Comparison of ENCODE assay signal across 8 cellular contexts in the genomic region with DNA sequence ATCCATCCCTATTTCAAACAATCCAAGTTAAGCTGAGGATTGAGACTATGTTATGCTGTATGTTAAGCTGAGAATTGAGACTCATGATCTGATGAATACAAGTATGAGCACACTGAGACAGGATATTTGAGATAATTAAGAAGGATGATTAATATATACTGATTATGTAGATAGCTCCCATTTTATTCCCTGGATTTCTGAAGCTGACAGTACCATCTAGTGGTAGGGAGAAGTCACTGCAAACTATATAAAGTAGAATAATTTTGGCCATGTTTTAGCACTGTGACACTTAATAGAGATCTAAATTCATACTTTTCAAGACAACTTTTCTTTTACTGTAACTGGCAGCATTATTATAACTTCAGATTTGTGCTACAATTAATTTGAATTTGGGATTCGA. TPM values are rescaled to one million over a fixed set of nuclear protein-coding genes. Genes with fewer than 3 reads are reported as not detected.
DNase-seq lines count a peak whose midpoint lies in the region; ATAC-seq and TF ChIP-seq lines count a peak whose summit lies in the region.

No MANE protein-coding gene starts in this region.

- peaks cover 4% of the 10 kb centered on the region for H3K36me3 ChIP-seq in effector memory CD4-positive, alpha-beta T cell (ENCODE audit: control insufficient read depth, insufficient read depth, low read length)

- H3K4me1 ChIP-seq in effector memory CD4-positive, alpha-beta T cell (ENCODE audit: control insufficient read depth, insufficient read depth, low read length, poor library complexity, severe bottlenecking): no peaks in the 10 kb centered on the region

- TF ChIP-seq CTCF in HFFc6 (IDR thresholded peaks at IDR 0.05) (peak; percentile 79), WTC11 (IDR thresholded peaks at IDR 0.05) (no peak)

- no peaks in the 10 kb centered on the region for H3K9me3 ChIP-seq in effector memory CD4-positive, alpha-beta T cell (ENCODE audit: control insufficient read depth, low read length)

- CTCF ChIA-PET in WTC11 (lab: Charles Lee): interaction anchor here (0.6 to 1.0 kb wide), 5 partner anchors 17 to 370 kb away, joined by 3 to 4 read pairs (median 3); no protein-coding TSS in a partner anchor

- H3K4me3 ChIP-seq in effector memory CD4-positive, alpha-beta T cell (ENCODE audit: insufficient read depth, low read depth, low read length, poor library complexity, severe bottlenecking): no peak overlapping the region

- H3K27ac ChIP-seq in effector memory CD4-positive, alpha-beta T cell (ENCODE audit: insufficient read depth, low read length, poor library complexity, severe bottlenecking): no peak overlapping the region

- DNase-seq in D341Med (ENCODE audit: low spot score): peak; percentile 26
- peak; percentile 17 for DNase-seq in HFFc6
- DNase-seq in astrocyte of the hippocampus (ENCODE audit: low read depth, low spot score): peak; percentile 20
- peak; percentile 8 for DNase-seq in midbrain (lab: John Stamatoyannopoulos, UW)
- DNase-seq in effector memory CD4-positive, alpha-beta T cell: no peak
- no peak for DNase-seq in WTC11 (ENCODE audit: low spot score)

- no peaks in the 10 kb centered on the region for H3K27me3 ChIP-seq in effector memory CD4-positive, alpha-beta T cell (replicated peaks; ENCODE audit: control insufficient read depth, insufficient read depth, low read length, poor library complexity, severe bottlenecking)

- no peak overlapping the region for H3K27ac Mint-ChIP-seq in HFFc6
- H3K27ac Mint-ChIP-seq in WTC11: no peak overlapping the region

- POLR2A ChIA-PET in WTC11 (lab: Charles Lee): no interaction called here

- H3K27me3 Mint-ChIP-seq in HFFc6 (ENCODE audit: insufficient read depth) (no peaks in the 10 kb centered on the region; the same call in 1 of the 2 replicates), WTC11 (ENCODE audit: low read depth) (no peaks in the 10 kb centered on the region)

- H3K4me1 Mint-ChIP-seq in HFFc6 (ENCODE audit: low read depth): peaks cover 8% of the 10 kb centered on the region
- H3K4me1 Mint-ChIP-seq in WTC11: no peaks in the 10 kb centered on the region

- no peaks in the 10 kb centered on the region for H3K36me3 Mint-ChIP-seq in HFFc6 (ENCODE audit: low read depth)
- H3K36me3 Mint-ChIP-seq in WTC11: peaks cover 14% of the 10 kb centered on the region

- no peak for ATAC-seq in WTC11
- ATAC-seq in GM18498 (IDR thresholded peaks at IDR 0.05; ENCODE audit: unreplicated experiment): no peak
- ATAC-seq in HG02571 (IDR thresholded peaks at IDR 0.05; ENCODE audit: unreplicated experiment): no peak

- no peak overlapping the region for H3K4me3 Mint-ChIP-seq in HFFc6
- no peak overlapping the region for H3K4me3 Mint-ChIP-seq in WTC11

- no peaks in the 10 kb centered on the region for H3K9me3 Mint-ChIP-seq in HFFc6
- H3K9me3 Mint-ChIP-seq in WTC11: no peaks in the 10 kb centered on the region

TF ChIP-seq in WTC11, 78 proteins besides CTCF, POLR2A, EP300 and RAD21 (continues in another document):
- TF ChIP-seq JUN (CRISPR knock-in tag; IDR thresholded peaks at IDR 0.05): no peak
- no peak for TF ChIP-seq SMAD4 (CRISPR knock-in tag; IDR thresholded peaks at IDR 0.05)
- TF ChIP-seq, protein P1, sequence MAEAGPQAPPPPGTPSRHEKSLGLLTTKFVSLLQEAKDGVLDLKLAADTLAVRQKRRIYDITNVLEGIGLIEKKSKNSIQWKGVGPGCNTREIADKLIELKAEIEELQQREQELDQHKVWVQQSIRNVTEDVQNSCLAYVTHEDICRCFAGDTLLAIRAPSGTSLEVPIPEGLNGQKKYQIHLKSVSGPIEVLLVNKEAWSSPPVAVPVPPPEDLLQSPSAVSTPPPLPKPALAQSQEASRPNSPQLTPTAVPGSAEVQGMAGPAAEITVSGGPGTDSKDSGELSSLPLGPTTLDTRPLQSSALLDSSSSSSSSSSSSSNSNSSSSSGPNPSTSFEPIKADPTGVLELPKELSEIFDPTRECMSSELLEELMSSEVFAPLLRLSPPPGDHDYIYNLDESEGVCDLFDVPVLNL (CRISPR knock-in tag; IDR thresholded peaks at IDR 0.05; ENCODE audit: borderline replicate concordance, low read depth): no peak
- TF ChIP-seq, protein P2, sequence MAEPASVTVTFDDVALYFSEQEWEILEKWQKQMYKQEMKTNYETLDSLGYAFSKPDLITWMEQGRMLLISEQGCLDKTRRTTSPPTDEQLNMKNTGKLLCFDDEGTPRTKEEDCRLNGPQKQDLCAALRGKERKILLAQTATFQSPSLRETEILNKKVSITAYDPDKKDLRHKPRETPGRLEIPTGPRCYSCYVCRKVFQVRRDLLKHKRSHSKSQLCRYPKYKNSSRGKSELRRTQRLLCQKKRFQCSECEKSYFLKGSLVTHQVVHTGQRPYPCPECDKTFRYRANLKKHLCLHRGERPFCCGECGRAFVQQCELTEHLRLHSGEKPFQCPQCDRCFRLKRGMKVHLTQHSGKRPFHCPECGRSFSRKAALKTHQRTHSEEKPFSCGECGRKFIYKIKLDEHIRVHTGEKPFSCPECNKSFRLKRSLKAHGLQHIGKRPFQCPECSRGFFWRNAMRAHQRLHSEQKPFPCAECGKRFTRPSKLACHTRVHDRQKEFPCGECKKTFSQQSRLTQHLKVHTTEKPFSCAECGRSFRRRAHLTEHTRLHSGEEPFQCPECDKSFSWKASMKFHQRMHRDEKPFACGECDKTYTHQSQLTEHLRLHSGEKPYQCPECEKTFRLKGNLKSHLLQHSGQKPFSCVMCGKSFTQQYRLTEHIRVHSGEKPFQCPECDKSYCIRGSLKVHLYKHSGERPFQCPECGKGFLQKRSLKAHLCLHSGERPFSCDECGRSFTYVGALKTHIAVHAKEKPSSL (CRISPR knock-in tag; conservative IDR thresholded peaks at IDR 0.05): no peak
- no peak for TF ChIP-seq NR1H2 (CRISPR knock-in tag; IDR thresholded peaks at IDR 0.05)
- TF ChIP-seq ELF4 (CRISPR knock-in tag; IDR thresholded peaks at IDR 0.05; ENCODE audit: low read depth): no peak
- TF ChIP-seq ZNF671 (CRISPR knock-in tag; IDR thresholded peaks at IDR 0.05): no peak
- no peak for TF ChIP-seq ZNF219 (CRISPR knock-in tag; IDR thresholded peaks at IDR 0.05; ENCODE audit: borderline replicate concordance)
- TF ChIP-seq ZNF232 (CRISPR knock-in tag; IDR thresholded peaks at IDR 0.05): no peak
- TF ChIP-seq GTF2I (CRISPR knock-in tag; conservative IDR thresholded peaks at IDR 0.05): no peak
- TF ChIP-seq, protein P3, sequence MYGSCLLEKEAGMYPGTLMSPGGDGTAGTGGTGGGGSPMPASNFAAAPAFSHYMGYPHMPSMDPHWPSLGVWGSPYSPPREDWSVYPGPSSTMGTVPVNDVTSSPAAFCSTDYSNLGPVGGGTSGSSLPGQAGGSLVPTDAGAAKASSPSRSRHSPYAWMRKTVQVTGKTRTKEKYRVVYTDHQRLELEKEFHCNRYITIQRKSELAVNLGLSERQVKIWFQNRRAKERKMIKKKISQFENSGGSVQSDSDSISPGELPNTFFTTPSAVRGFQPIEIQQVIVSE (CRISPR knock-in tag; IDR thresholded peaks at IDR 0.05; ENCODE audit: borderline replicate concordance): no peak
- TF ChIP-seq, protein P4, sequence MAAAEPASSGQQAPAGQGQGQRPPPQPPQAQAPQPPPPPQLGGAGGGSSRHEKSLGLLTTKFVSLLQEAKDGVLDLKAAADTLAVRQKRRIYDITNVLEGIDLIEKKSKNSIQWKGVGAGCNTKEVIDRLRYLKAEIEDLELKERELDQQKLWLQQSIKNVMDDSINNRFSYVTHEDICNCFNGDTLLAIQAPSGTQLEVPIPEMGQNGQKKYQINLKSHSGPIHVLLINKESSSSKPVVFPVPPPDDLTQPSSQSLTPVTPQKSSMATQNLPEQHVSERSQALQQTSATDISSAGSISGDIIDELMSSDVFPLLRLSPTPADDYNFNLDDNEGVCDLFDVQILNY (CRISPR knock-in tag; IDR thresholded peaks at IDR 0.05): no peak
- no peak for TF ChIP-seq NR3C1 (CRISPR knock-in tag; conservative IDR thresholded peaks at IDR 0.05; ENCODE audit: low read depth)
- TF ChIP-seq ETV6 (CRISPR knock-in tag; IDR thresholded peaks at IDR 0.05): no peak
- TF ChIP-seq, protein P5, sequence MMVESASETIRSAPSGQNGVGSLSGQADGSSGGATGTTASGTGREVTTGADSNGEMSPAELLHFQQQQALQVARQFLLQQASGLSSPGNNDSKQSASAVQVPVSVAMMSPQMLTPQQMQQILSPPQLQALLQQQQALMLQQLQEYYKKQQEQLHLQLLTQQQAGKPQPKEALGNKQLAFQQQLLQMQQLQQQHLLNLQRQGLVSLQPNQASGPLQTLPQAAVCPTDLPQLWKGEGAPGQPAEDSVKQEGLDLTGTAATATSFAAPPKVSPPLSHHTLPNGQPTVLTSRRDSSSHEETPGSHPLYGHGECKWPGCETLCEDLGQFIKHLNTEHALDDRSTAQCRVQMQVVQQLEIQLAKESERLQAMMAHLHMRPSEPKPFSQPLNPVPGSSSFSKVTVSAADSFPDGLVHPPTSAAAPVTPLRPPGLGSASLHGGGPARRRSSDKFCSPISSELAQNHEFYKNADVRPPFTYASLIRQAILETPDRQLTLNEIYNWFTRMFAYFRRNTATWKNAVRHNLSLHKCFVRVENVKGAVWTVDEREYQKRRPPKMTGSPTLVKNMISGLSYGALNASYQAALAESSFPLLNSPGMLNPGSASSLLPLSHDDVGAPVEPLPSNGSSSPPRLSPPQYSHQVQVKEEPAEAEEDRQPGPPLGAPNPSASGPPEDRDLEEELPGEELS (CRISPR knock-in tag; IDR thresholded peaks at IDR 0.05): no peak
- TF ChIP-seq TEAD1 (CRISPR knock-in tag; IDR thresholded peaks at IDR 0.05): no peak

RNA-seq across cellular contexts. Expression of a gene that starts 23.1 kb away (rescaled TPM):
- total RNA-seq in HFFc6 (2021; fragmentation: NEBNext Ultra II Directional; extraction: Animal tissue kit (Norgen Biotek cat#: 25700)): 10 to 100 TPM; 23.9 to 30.3 (median 25.5) TPM
- total RNA-seq in WTC11 (2021): 40.2 to 44.1 TPM (median 42.8 TPM) in 3 replicates

Comparison
In these comparisons a context has a peak if more than half of its experiments do, and no peak if none do; other contexts are left out.
1. DNase-seq: peak in D341Med (single experiment), HFFc6 (single experiment), astrocyte of the hippocampus (single experiment) and midbrain (single experiment); none in effector memory CD4-positive, alpha-beta T cell (0 of 3) and WTC11 (single experiment).